Comparison of ENCODE assay signal across 26 cellular contexts in the genomic region with DNA sequence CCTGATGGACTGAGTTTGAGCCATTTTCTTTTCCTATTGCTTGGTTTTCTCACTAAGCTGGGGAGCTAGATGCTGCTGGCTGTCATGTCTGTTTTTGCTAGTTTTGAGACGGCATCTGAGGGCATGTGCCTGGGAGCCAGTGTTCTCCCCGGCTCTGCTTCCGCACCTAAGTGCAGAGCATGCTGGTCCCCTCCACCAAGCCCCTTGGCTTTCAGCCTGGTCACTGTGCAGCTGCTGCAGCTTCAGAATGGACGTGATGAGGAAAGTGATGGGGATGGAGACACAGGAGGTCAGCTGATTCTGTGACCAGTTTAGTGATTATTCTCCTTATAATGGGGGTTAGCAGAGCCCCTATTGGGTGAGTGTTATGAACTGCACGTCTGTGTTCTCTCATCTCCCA. TPM values are rescaled to one million over a fixed set of nuclear protein-coding genes. Genes with fewer than 3 reads are reported as not detected.
"Had no signal": no experiment of that assay in that cellular context is flagged by ENCODE, and none has a peak within 500 bp of the region (broad histone marks: within the 10 kb centered on the region; RNA-seq: fewer than 3 reads in every experiment).

No MANE protein-coding gene starts in this region.

- H3K9me3 ChIP-seq: suprapubic skin, testis, thoracic aorta, thyroid gland, tibial artery, transverse colon, upper lobe of right lung, uterus, vagina had no signal

- DNase-seq: stimulated activated CD4-positive, alpha-beta T cell treated with anti-CD3 and anti-CD28 coated beads, Interleukin-2, amount 100 ng/mL, for 48 hours; stimulated activated CD4-positive, alpha-beta T cell treated with anti-CD3 and anti-CD28 coated beads, Interleukin-4, amount 100 ng/mL, for 1 hour; stimulated activated CD4-positive, alpha-beta T cell treated with anti-CD3 and anti-CD28 coated beads, Interleukin-4, amount 100 ng/mL, for 24 hours; stimulated activated CD4-positive, alpha-beta T cell treated with anti-CD3 and anti-CD28 coated beads, Interleukin-4, amount 100 ng/mL, for 4 hours; stimulated activated CD8-positive, alpha-beta memory T cell treated with anti-CD3 and anti-CD28 coated beads, Interleukin-4, amount 100 ng/mL, for 48 hours; stimulated activated naive B cell treated with anti-CD40 and anti-IgM and Interleukin-4, amounts not matched to agents 10 μg/mL and 1 μg/mL and 100 μg/mL, for 72 hours; stimulated activated naive CD4-positive, alpha-beta T cell; stimulated activated naive CD4-positive, alpha-beta T cell treated with Interleukin-2 at 50 U/mL for 16 hours; stimulated activated naive CD8-positive, alpha-beta T cell treated with anti-CD3 and anti-CD28 coated beads, Interleukin-15, amount 100 ng/mL, for 72 hours; stimulated activated naive CD8-positive, alpha-beta T cell treated with anti-CD3 and anti-CD28 coated beads, Interleukin-15, Interleukin-2, amounts not matched to agents 100 U/mL and 50 U/mL, for 24 hours; stomach; substantia nigra; testis; thyroid gland; tibial artery; transverse colon; trophoblast cell; upper lobe of left lung; upper lobe of right lung; uterus had no signal

- ATAC-seq: stimulated activated effector memory CD8-positive, alpha-beta T cell treated with anti-CD3 and anti-CD28 coated beads, Interleukin-12 subunit alpha, Interleukin-12 subunit beta, amount 100 ng/mL, for 72 hours; stimulated activated naive B cell treated with anti-CD40 and anti-IgM and Interleukin-4, amounts not matched to agents 10 μg/mL and 1 μg/mL and 100 μg/mL, for 72 hours; stimulated activated naive CD8-positive, alpha-beta T cell treated with anti-CD3 and anti-CD28 coated beads, Interleukin-15, amount 100 ng/mL, for 72 hours; stimulated activated naive CD8-positive, alpha-beta T cell treated with anti-CD3 and anti-CD28 coated beads, Interleukin-15, Interleukin-2, amounts not matched to agents 100 U/mL and 50 U/mL, for 24 hours; upper lobe of right lung had no signal

- H3K4me3 ChIP-seq: stomach, suprapubic skin, testis, thoracic aorta, thyroid gland, tibial artery, tibial nerve, transverse colon, upper lobe of left lung, upper lobe of right lung, uterus, vagina had no signal

- H3K27me3 ChIP-seq: stomach, suprapubic skin, testis, thyroid gland, tibial artery, tibial nerve, transverse colon, upper lobe of left lung, upper lobe of right lung, uterus, vagina had no signal

- H3K27ac ChIP-seq: stomach, suprapubic skin, testis, thoracic aorta, thyroid gland, tibial artery, tibial nerve, transverse colon, upper lobe of left lung, upper lobe of right lung, uterus, vagina had no signal

- H3K4me1 ChIP-seq: stomach, suprapubic skin, testis, tibial artery, tibial nerve, transverse colon, upper lobe of left lung, upper lobe of right lung, uterus, vagina had no signal

- H3K36me3 ChIP-seq: stomach, suprapubic skin, thoracic aorta, thyroid gland, tibial artery, tibial nerve, transverse colon, upper lobe of left lung, upper lobe of right lung, uterus, vagina had no signal

RNA-seq across cellular contexts. Expression of a gene that starts 28.5 kb away (rescaled TPM):
- total RNA-seq: ureter had no signal
